24 cellular contexts compared by ENCODE assay signal in the genomic region with DNA sequence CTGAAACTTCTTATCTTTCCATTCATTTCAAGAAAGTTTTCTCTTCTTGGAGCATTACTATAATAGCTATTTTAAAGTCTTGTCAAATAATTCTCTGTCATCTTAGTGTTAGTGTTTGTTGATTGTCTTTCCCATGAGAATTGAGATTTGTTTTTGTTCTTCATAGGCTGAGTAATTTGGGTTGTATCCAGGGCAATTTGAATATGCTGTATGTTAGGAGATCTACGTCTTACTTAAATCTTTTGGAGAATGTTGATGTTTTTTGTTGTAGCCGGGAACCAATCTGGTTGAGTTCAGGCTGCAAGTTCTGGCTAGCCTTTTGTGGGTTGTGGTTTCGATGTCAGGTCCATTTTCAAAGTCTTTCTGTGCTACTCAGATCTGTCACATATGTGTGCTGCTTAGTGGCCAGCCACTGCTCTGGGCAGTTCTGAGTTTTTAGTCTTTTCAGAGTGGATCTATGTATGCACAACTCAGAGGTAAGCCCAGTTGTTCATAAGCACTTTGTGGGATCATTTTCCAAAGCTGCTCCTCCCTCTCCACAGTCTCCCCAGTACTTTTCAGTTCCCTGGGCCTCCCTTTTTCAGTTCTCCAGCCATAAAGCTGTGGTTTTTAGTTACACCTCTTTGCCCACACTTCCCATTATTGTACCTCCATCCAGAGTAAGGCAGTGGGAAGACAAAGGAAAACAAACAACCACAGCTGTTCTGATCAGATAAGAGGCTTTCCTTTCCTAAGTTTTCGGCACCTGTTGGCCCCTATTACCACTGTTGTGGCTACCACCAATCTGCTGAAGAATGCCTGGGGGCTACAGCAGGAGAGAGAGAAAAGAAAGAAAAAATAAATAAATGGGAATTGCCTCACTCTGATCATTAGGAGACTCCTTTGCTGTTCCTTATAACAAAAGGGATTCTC. TPM values are rescaled to one million over a fixed set of nuclear protein-coding genes. Genes with fewer than 3 reads are reported as not detected.
A peak's percentile ranks its signal among the peaks of the same experiment; 100 is the strongest.
DNase-seq lines count a peak whose midpoint lies in the region; ATAC-seq, FAIRE-seq and TF ChIP-seq lines count a peak whose summit lies in the region.
"Had no signal": no experiment of that assay in that cellular context is flagged by ENCODE, and none has a peak within 500 bp of the region (broad histone marks: within the 10 kb centered on the region; RNA-seq: fewer than 3 reads in every experiment).

No MANE protein-coding gene starts in this region.

- peak overlapping the region; percentile 52 for H3K4me2 ChIP-seq in neural progenitor cell
- H3K4me2 ChIP-seq: A549 had no signal

- FAIRE-seq in colon (lab: Jason Lieb, UNC): peak; percentile 65
- FAIRE-seq: A549 had no signal

- peak overlapping the region; percentile 55 for H3K27ac ChIP-seq in neural progenitor cell
- H3K27ac ChIP-seq: A549, HL-60, ovary, RWPE1 had no signal

- peaks cover 4% of the 10 kb centered on the region for H3K4me1 Mint-ChIP-seq in neural progenitor cell
- H3K4me1 Mint-ChIP-seq in stimulated activated memory B cell treated with anti-CD40 and anti-IgM and Interleukin-4, amounts not matched to agents 10 μg/mL and 1 μg/mL and 100 μg/mL, for 72 hours: peaks cover 18% of the 10 kb centered on the region

- peak overlapping the region; percentile 18 for H2AFZ ChIP-seq in neural progenitor cell (replicated peaks)

- peaks cover 15% of the 10 kb centered on the region for H3K4me1 ChIP-seq in neural progenitor cell
- H3K4me1 ChIP-seq: A549, BE2C had no signal

- H3K9me3 ChIP-seq in neural progenitor cell (ENCODE audit: low read depth): no peaks in the 10 kb centered on the region
- H3K9me3 ChIP-seq: A549, BE2C, ovary had no signal

- ATAC-seq in GM21381 (IDR thresholded peaks at IDR 0.05; ENCODE audit: unreplicated experiment): no peak
- no peak for ATAC-seq in stimulated activated memory B cell treated with anti-CD40 and anti-IgM and Interleukin-4, amounts not matched to agents 10 μg/mL and 1 μg/mL and 100 μg/mL, for 72 hours
- ATAC-seq: A549, right cardiac atrium, SK-N-SH treated with all-trans-retinoic acid at 6 μM for 48 hours had no signal

- peaks cover 3% of the 10 kb centered on the region for H3K27me3 Mint-ChIP-seq in neural progenitor cell (ENCODE audit: insufficient read depth, low read depth)
- H3K27me3 Mint-ChIP-seq in stimulated activated memory B cell treated with anti-CD40 and anti-IgM and Interleukin-4, amounts not matched to agents 10 μg/mL and 1 μg/mL and 100 μg/mL, for 72 hours: no peaks in the 10 kb centered on the region
- H3K27me3 Mint-ChIP-seq: naive B cell had no signal

- peaks cover 3% of the 10 kb centered on the region for H3K79me2 ChIP-seq in neural progenitor cell (ENCODE audit: low read depth)

- no peak overlapping the region for H3K27ac Mint-ChIP-seq in neural progenitor cell
- H3K27ac Mint-ChIP-seq in stimulated activated memory B cell treated with anti-CD40 and anti-IgM and Interleukin-4, amounts not matched to agents 10 μg/mL and 1 μg/mL and 100 μg/mL, for 72 hours: no peak overlapping the region
- H3K27ac Mint-ChIP-seq: activated naive CD8-positive, alpha-beta T cell treated with anti-CD3 and anti-CD28 coated beads, Interleukin-2, amount 10 ng/mL, durations not matched to agents 7 days and 5 days; type B pancreatic cell had no signal

- H3K36me3 Mint-ChIP-seq in neural progenitor cell: no peaks in the 10 kb centered on the region
- H3K36me3 Mint-ChIP-seq in stimulated activated memory B cell treated with anti-CD40 and anti-IgM and Interleukin-4, amounts not matched to agents 10 μg/mL and 1 μg/mL and 100 μg/mL, for 72 hours: peaks cover 7% of the 10 kb centered on the region
- H3K36me3 Mint-ChIP-seq: naive B cell, type B pancreatic cell had no signal

- H3K27me3 ChIP-seq in neural progenitor cell: peaks cover 11% of the 10 kb centered on the region
- H3K27me3 ChIP-seq: BE2C, ovary had no signal

- no peaks in the 10 kb centered on the region for H4K20me1 ChIP-seq in neural progenitor cell (ENCODE audit: low read depth)

- no peak overlapping the region for H3K4me3 Mint-ChIP-seq in neural progenitor cell
- no peak overlapping the region for H3K4me3 Mint-ChIP-seq in stimulated activated memory B cell treated with anti-CD40 and anti-IgM and Interleukin-4, amounts not matched to agents 10 μg/mL and 1 μg/mL and 100 μg/mL, for 72 hours
- H3K4me3 Mint-ChIP-seq: activated naive CD8-positive, alpha-beta T cell treated with anti-CD3 and anti-CD28 coated beads, Interleukin-2, amount 10 ng/mL, durations not matched to agents 7 days and 5 days; type B pancreatic cell had no signal

- TF ChIP-seq CTCF in neural progenitor cell (IDR thresholded peaks at IDR 0.05): no peak

- no peak overlapping the region for H3K9ac ChIP-seq in neural progenitor cell

- H3K4me3 ChIP-seq in neural progenitor cell: peak overlapping the region; percentile 3
- H3K4me3 ChIP-seq: A549, ovary had no signal

- no peaks in the 10 kb centered on the region for H3K36me3 ChIP-seq in neural progenitor cell
- H3K36me3 ChIP-seq: BE2C, ovary had no signal

- DNase-seq in NCI-H2171 treated with DMSO at 0.1 percent for 48 hours (lab: John Stamatoyannopoulos, UW) (peak; percentile 13), NCI-H2171 (lab: John Stamatoyannopoulos, UW) (no peak), NCI-H128 (lab: John Stamatoyannopoulos, UW; ENCODE audit: unreplicated experiment) (peak; percentile 16), neural progenitor cell (ENCODE audit: low spot score) (peak; percentile 56), NCI-H226 (no peak)
- DNase-seq: activated CD8-positive, alpha-beta memory T cell treated with anti-CD3 and anti-CD28 coated beads, Interleukin-2, amount 50 U/mL, for 48 hours; activated naive CD8-positive, alpha-beta T cell treated with anti-CD3 and anti-CD28 coated beads, Interleukin-2, amount 10 ng/mL, durations not matched to agents 7 days and 5 days; BE2C; DND-41; GOT3; mesenchymal stem cell; naive B cell; NCI-H1436; NCI-H446; ovary; right cardiac atrium had no signal

- peaks cover 22% of the 10 kb centered on the region for H3F3A ChIP-seq in neural progenitor cell (ENCODE audit: low read depth)

- no peaks in the 10 kb centered on the region for H3K9me3 Mint-ChIP-seq in neural progenitor cell
- H3K9me3 Mint-ChIP-seq in stimulated activated memory B cell treated with anti-CD40 and anti-IgM and Interleukin-4, amounts not matched to agents 10 μg/mL and 1 μg/mL and 100 μg/mL, for 72 hours: no peaks in the 10 kb centered on the region
- H3K9me3 Mint-ChIP-seq: activated naive CD8-positive, alpha-beta T cell treated with anti-CD3 and anti-CD28 coated beads, Interleukin-2, amount 10 ng/mL, durations not matched to agents 7 days and 5 days; type B pancreatic cell had no signal

RNA-seq across cellular contexts. Expression of gene CCNJ, which starts 4.7 kb away (rescaled TPM):
- total RNA-seq in neural progenitor cell (ENCODE audit: low replicate concordance): 33.7 and 43.4 TPM in 2 replicates

Comparison
In these comparisons a context has a peak if more than half of its experiments do, and no peak if none do; other contexts are left out.
1. DNase-seq: peak in NCI-H2171 treated with DMSO at 0.1 percent for 48 hours (single experiment), NCI-H128 (single experiment) and neural progenitor cell (single experiment); none in NCI-H2171 (single experiment) and NCI-H226 (single experiment).